In the genomic region with DNA sequence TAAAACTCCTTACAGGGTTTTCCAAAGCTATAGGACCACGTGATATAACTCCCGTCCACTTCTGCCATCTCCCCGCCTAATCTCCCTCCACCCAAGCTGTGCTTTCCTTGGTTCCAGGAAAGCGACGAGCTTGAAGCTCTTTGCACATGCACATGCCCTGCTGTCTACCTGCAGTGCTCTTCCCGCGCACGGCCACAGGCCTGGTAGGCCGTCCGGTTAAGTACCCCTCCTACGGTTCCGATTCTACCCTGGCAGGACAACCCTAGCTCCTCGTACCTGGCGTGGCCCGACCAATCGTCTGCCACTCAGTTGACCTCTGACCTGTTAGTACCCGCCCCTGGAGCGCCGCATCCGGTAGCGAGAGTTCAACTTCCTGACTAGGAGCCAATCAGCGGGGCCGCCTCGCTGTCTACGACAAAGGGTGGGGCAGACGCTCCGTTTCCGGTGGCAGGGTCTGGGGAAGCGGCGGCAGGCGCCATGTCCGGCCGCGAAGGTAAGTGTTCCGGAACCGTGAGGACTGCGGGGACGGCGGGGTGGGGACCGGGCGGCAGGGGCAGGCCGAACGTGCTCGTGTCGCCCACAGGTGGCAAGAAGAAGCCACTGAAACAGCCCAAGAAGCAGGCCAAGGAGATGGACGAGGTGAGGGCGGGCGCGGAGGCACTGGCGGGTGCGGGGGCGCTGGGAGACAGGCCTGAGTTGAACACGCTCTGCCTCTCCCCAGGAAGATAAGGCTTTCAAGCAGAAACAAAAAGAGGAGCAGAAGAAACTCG, we compare ENCODE assay signal across 8 cellular contexts. TPM values are rescaled to one million over a fixed set of nuclear protein-coding genes. Genes with fewer than 3 reads are reported as not detected.
DNase-seq lines count a peak whose midpoint lies in the region; ATAC-seq and TF ChIP-seq lines count a peak whose summit lies in the region.

A gene with protein sequence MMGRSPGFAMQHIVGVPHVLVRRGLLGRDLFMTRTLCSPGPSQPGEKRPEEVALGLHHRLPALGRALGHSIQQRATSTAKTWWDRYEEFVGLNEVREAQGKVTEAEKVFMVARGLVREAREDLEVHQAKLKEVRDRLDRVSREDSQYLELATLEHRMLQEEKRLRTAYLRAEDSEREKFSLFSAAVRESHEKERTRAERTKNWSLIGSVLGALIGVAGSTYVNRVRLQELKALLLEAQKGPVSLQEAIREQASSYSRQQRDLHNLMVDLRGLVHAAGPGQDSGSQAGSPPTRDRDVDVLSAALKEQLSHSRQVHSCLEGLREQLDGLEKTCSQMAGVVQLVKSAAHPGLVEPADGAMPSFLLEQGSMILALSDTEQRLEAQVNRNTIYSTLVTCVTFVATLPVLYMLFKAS (minus strand): TSS at position 300 of the 770 bp plus-strand sequence. CDS start 4,991 bp downstream, outside the sequence.
Gene TMA7 (plus strand): TSS at position 438 of the 770 bp plus-strand sequence. CDS start 40 bp downstream, at position 478.

- DNase-seq in GM12865 (ENCODE audit: low read depth) (peak; percentile 98), NCI-H1417 (lab: John Stamatoyannopoulos, UW) (peak; percentile 91 to 96 (median 93)), SW 1271 (lab: John Stamatoyannopoulos, UW) (peak; percentile 81 to 95), head of caudate nucleus (peak; percentile 98 to 100 (median 99)), osteocyte (ENCODE audit: extremely low spot score, unreplicated experiment) (peak; percentile 98)
- DNase-seq in activated naive CD8-positive, alpha-beta T cell treated with anti-CD3 and anti-CD28 coated beads, Interleukin-2, amount 50 U/mL, for 16 hours (ENCODE audit: low read depth, low spot score) = peak; percentile 98

- WGBS in thymus = under 1% methylated on average over 54 of the region's 54 CpGs

- peaks cover 33% of the 10 kb centered on the region for H3K4me1 Mint-ChIP-seq in osteocyte (ENCODE audit: unreplicated experiment)

- H3K36me3 ChIP-seq in thymus (ENCODE audit: control insufficient read depth, insufficient read depth) = peaks cover 28% of the 10 kb centered on the region

- peak; percentile 96 for ATAC-seq in HG02759 (IDR thresholded peaks at IDR 0.05; ENCODE audit: unreplicated experiment)

- H3K9me3 ChIP-seq in thymus (ENCODE audit: control insufficient read depth) = no peaks in the 10 kb centered on the region

- intact Hi-C loops in head of caudate nucleus (cut with DNase I) = no loop called here

- peak within 1 kb of the TSS; percentile 96 for H3K27ac Mint-ChIP-seq in osteocyte (ENCODE audit: unreplicated experiment)

- peaks cover 12% of the 10 kb centered on the region for H3K4me1 ChIP-seq in thymus (ENCODE audit: control insufficient read depth, insufficient read depth, low read length)

- H3K4me3 ChIP-seq in GM12865 (ENCODE audit: low read depth, low read length) = peak within 1 kb of the TSS; percentile 93
- peak within 1 kb of the TSS; percentile 69 for H3K4me3 ChIP-seq in thymus (ENCODE audit: low read length)

- no peak for TF ChIP-seq CTCF in GM12865 (IDR thresholded peaks at IDR 0.05; ENCODE audit: insufficient read depth, low read depth, low read length, missing control alignments)
- TF ChIP-seq CTCF in osteocyte (IDR thresholded peaks at IDR 0.05) = no peak

- no peaks in the 10 kb centered on the region for H3K27me3 ChIP-seq in thymus (ENCODE audit: control insufficient read depth, insufficient read depth)

- peak within 1 kb of the TSS; percentile 98 for H3K27ac ChIP-seq in thymus (ENCODE audit: low read depth)

- H3K36me3 Mint-ChIP-seq in osteocyte (ENCODE audit: unreplicated experiment) = peaks cover 5% of the 10 kb centered on the region

- peak within 1 kb of the TSS; percentile 98 for H3K4me3 Mint-ChIP-seq in osteocyte (ENCODE audit: unreplicated experiment)

- H3K9me3 Mint-ChIP-seq in osteocyte (ENCODE audit: unreplicated experiment) = no peaks in the 10 kb centered on the region

- H3K27me3 Mint-ChIP-seq in osteocyte (ENCODE audit: unreplicated experiment) = no peaks in the 10 kb centered on the region

RNA-seq across cellular contexts. Expression of the first gene that starts in this region (rescaled TPM):
- total RNA-seq in osteocyte = 11.3 and 11.9 TPM in 2 replicates
- 14.1 TPM for polyA plus RNA-seq in thymus

RNA-seq across cellular contexts. Expression of gene TMA7, which starts in this region (rescaled TPM):
- total RNA-seq in osteocyte = 186 and 198 TPM in 2 replicates
- 735 TPM for polyA plus RNA-seq in thymus

Comparison
In these comparisons a context has a peak if more than half of its experiments do, and no peak if none do; other contexts are left out.
1. Peak in every context shown above with its lines: DNase-seq, ATAC-seq, H3K4me3 ChIP-seq and H3K27ac ChIP-seq.